In the genomic region with DNA sequence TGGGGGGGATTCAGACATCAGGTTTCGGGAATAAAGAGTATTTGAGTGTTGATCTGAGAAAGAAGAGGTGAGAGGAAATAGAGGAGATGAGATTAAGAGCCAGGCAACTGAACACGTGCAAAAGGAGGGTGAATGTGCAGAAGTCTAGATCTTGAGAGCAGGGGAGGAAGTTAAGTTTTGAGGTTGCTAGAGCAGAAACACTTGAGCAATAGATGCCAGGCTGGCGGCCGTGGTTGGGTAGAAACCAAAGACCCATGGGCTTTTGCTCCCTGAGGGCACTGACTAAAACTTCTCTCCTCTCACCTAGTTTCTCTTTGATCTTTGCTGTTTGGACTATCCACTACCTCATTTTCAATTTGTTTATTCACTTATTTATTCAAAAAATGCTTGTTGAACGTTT, we compare ENCODE assay signal across 11 cellular contexts.
A peak's percentile ranks its signal among the peaks of the same experiment; 100 is the strongest.
DNase-seq lines count a peak whose midpoint lies in the region; ATAC-seq and TF ChIP-seq lines count a peak whose summit lies in the region.
"Had no signal": no experiment of that assay in that cellular context is flagged by ENCODE, and none has a peak within 500 bp of the region (broad histone marks: within the 10 kb centered on the region; RNA-seq: fewer than 3 reads in every experiment).

No MANE protein-coding gene starts in this region.

- H3K9me3 ChIP-seq in neutrophil, result no peaks in the 10 kb centered on the region
- H3K9me3 ChIP-seq: esophagus muscularis mucosa had no signal

- H3K27me3 ChIP-seq in neutrophil, result no peaks in the 10 kb centered on the region
- H3K27me3 ChIP-seq: esophagus muscularis mucosa had no signal

- ATAC-seq in GM18517 (IDR thresholded peaks at IDR 0.05; ENCODE audit: unreplicated experiment) (peak; percentile 48), HG02798 (IDR thresholded peaks at IDR 0.05; ENCODE audit: poor library complexity, unreplicated experiment) (peak; percentile 62), GM19328 (IDR thresholded peaks at IDR 0.05; ENCODE audit: unreplicated experiment) (no peak)
- ATAC-seq: right cardiac atrium had no signal

- H3K36me3 ChIP-seq in neutrophil, result no peaks in the 10 kb centered on the region
- H3K36me3 ChIP-seq: esophagus muscularis mucosa had no signal

- H3K27ac ChIP-seq in neutrophil, result peak overlapping the region; percentile 64
- H3K27ac ChIP-seq: esophagus muscularis mucosa had no signal

- H3K4me3 ChIP-seq in neutrophil (ENCODE audit: low read depth in 1 of 2, low read length in 1 of 2), result no peak overlapping the region
- H3K4me3 ChIP-seq: esophagus muscularis mucosa had no signal

- DNase-seq in RPMI7951 (ENCODE audit: low read depth) (peak; percentile 41), DMS53 treated with DMSO at 0.1 percent for 48 hours (lab: John Stamatoyannopoulos, UW; ENCODE audit: unreplicated experiment) (no peak), NCI-H146 (lab: John Stamatoyannopoulos, UW) (no peak)
- DNase-seq: H7, NCI-H82 had no signal

- H3K4me1 ChIP-seq in neutrophil (ENCODE audit: control insufficient read depth in 1 of 2, insufficient read depth in 1 of 2, low read depth in 1 of 2, low read length in 1 of 2), result peaks cover 18 to 23% of the 10 kb centered on the region in 2 experiments

- no peak for TF ChIP-seq CTCF in neutrophil (IDR thresholded peaks at IDR 0.05)
